In the genomic region with DNA sequence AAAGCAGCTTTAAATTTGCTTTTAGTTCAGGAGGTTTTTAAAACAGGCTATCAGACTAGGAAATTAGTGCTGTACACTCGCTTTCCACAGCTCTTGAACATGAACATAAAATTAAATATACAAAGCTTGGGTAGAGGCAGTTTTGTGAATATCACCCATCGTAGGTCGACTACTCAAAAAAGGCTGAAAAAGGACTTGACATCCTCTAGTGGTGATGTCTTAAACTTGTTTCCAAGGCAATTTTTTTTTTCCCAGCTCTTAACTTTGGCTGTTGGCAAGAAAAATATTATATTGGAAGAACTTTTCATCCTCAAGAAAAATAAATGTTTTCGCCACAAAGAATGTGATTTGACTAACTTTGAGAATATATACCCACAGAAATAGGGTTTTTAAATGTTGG, we compare ENCODE assay signal across 8 cellular contexts. TPM values are rescaled to one million over a fixed set of nuclear protein-coding genes. Genes with fewer than 3 reads are reported as not detected.
DNase-seq lines count a peak whose midpoint lies in the region; ATAC-seq and TF ChIP-seq lines count a peak whose summit lies in the region.

No MANE protein-coding gene starts in this region.

- TF ChIP-seq POLR2A in gastroesophageal sphincter (IDR thresholded peaks at IDR 0.05), result no peak

- DNase-seq in HT1080 (ENCODE audit: low read depth) (peak; percentile 50), SK-MEL-5 (ENCODE audit: low read depth, low spot score) (peak; percentile 75), middle frontal gyrus (ENCODE audit: extremely low spot score, low spot score) (no peak)

- no peak for ATAC-seq in gastroesophageal sphincter
- ATAC-seq in GM18858 (IDR thresholded peaks at IDR 0.05; ENCODE audit: unreplicated experiment), result no peak
- ATAC-seq in HG02759 (IDR thresholded peaks at IDR 0.05; ENCODE audit: unreplicated experiment), result no peak
- no peak for ATAC-seq in HG03354 (IDR thresholded peaks at IDR 0.05; ENCODE audit: poor library complexity, severe bottlenecking, unreplicated experiment)

- WGBS in gastroesophageal sphincter (ENCODE audit: low coverage in 1 of 2), 2 donors, result 43 to 48% methylated on average over 4 of the region's 4 CpGs

- peaks cover 37% of the 10 kb centered on the region for H3K27me3 ChIP-seq in gastroesophageal sphincter

- in situ Hi-C loops in SK-MEL-5 (cut with HindIII; ENCODE audit: low pct_unique_long_range_greater_than_20kb, low sequenced_read_pairs), result no loop called here

- no peaks in the 10 kb centered on the region for H3K36me3 ChIP-seq in gastroesophageal sphincter

- H3K27ac ChIP-seq in C4-2B, result no peak overlapping the region
- H3K27ac ChIP-seq in gastroesophageal sphincter, result no peak overlapping the region

- peak; percentile 78 for TF ChIP-seq CTCF in C4-2B (conservative IDR thresholded peaks at IDR 0.05)
- TF ChIP-seq CTCF in gastroesophageal sphincter (IDR thresholded peaks at IDR 0.05), result peak in 3 of 4 experiments; percentile 13 to 41 (median 22)

- H3K9me3 ChIP-seq in gastroesophageal sphincter, result no peaks in the 10 kb centered on the region

- H3K4me1 ChIP-seq in gastroesophageal sphincter, result peaks cover 0 to 18% (median 11%) of the 10 kb centered on the region in 3 donors

- no peak overlapping the region for H3K4me3 ChIP-seq in gastroesophageal sphincter

- no peak for TF ChIP-seq EP300 in gastroesophageal sphincter (IDR thresholded peaks at IDR 0.05)

RNA-seq across cellular contexts. Expression of a gene that starts 2.9 kb away (rescaled TPM):
- total RNA-seq in HT1080 (2014; rRNA removed; shearing (Covaris generic)), result 1.7 and 2.1 TPM in 2 replicates
- polyA plus RNA-seq in HT1080 (2015; cell fraction: cytosol; rRNA removed), result 1.3 and 1.6 TPM in 2 replicates
- polyA plus RNA-seq in HT1080 (2015; cell fraction: nucleus; rRNA removed), result 2.0 and 2.2 TPM in 2 replicates
- total RNA-seq in SK-MEL-5 (2014; rRNA removed; shearing (Covaris generic)), result 32.5 and 33.0 TPM in 2 replicates
- 20.2 and 23.7 TPM in 2 replicates for polyA plus RNA-seq in SK-MEL-5 (2015; cell fraction: cytosol; rRNA removed)
- 12.7 and 14.1 TPM in 2 replicates for polyA plus RNA-seq in SK-MEL-5 (2015; cell fraction: nucleus; rRNA removed)
- 1 to 10 TPM; 1.1 to 6.7 (median 4.3) TPM for total RNA-seq in gastroesophageal sphincter
